10 cellular contexts compared by ENCODE assay signal in genomic region chr2:113692698-113693428, GRCh38.
DNase-seq lines count a peak whose midpoint lies in the region; ATAC-seq and TF ChIP-seq lines count a peak whose summit lies in the region.
"Had no signal": no experiment of that assay in that cellular context is flagged by ENCODE, and none has a peak within 500 bp of the region (broad histone marks: within the 10 kb centered on the region; RNA-seq: fewer than 3 reads in every experiment).

No MANE protein-coding gene starts in this region.

- TF ChIP-seq CTCF in upper lobe of right lung (IDR thresholded peaks at IDR 0.05), result no peak
- TF ChIP-seq CTCF in Caco-2 (IDR thresholded peaks at IDR 0.05; ENCODE audit: insufficient read depth in 1 of 2, low read depth in 1 of 2, low read length in 1 of 2, severe bottlenecking in 1 of 2, unreplicated experiment in 1 of 2), result no peak

- peaks cover 38% of the 10 kb centered on the region for H3K4me1 Mint-ChIP-seq in T-helper 2 cell treated with Interferon-gamma antibody and Interleukin-4, amounts not matched to agents 5 μg/mL and 100 μg/mL, for 36 hours (ENCODE audit: low read depth)
- H3K4me1 Mint-ChIP-seq in stimulated activated naive B cell treated with anti-CD40 and anti-IgM and Interleukin-4, amounts not matched to agents 10 μg/mL and 1 μg/mL and 100 μg/mL, for 72 hours, result peaks cover 39 to 80% of the 10 kb centered on the region in 2 donors
- H3K4me1 Mint-ChIP-seq in Caco-2 (ENCODE audit: low read depth, unreplicated experiment), result no peaks in the 10 kb centered on the region
- H3K4me1 Mint-ChIP-seq: brain had no signal

- no TSS peak for BruUV-seq in Caco-2 (replicated peaks; lab: Mats Ljungman, UMichigan)

- H3K27ac Mint-ChIP-seq in T-helper 2 cell treated with Interferon-gamma antibody and Interleukin-4, amounts not matched to agents 5 μg/mL and 100 μg/mL, for 36 hours, result peak overlapping the region; percentile 95
- peak overlapping the region; percentile 100 for H3K27ac Mint-ChIP-seq in stimulated activated naive B cell treated with anti-CD40 and anti-IgM and Interleukin-4, amounts not matched to agents 10 μg/mL and 1 μg/mL and 100 μg/mL, for 72 hours
- no peak overlapping the region for H3K27ac Mint-ChIP-seq in Caco-2 (ENCODE audit: unreplicated experiment)
- H3K27ac Mint-ChIP-seq: brain had no signal

- DNase-seq in activated T-cell treated with anti-CD3 and anti-CD28 coated beads for 24 hours (ENCODE audit: low read depth), result peak; percentile 26
- no peak for DNase-seq in activated T-cell treated with anti-CD3 and anti-CD28 coated beads for 4 hours
- DNase-seq in T-helper 2 cell treated with Interferon-gamma antibody and Interleukin-4, amounts not matched to agents 5 μg/mL and 100 μg/mL, for 36 hours (ENCODE audit: low spot score), result peak; percentile 58
- DNase-seq in stimulated activated naive B cell treated with anti-CD40 and anti-IgM and Interleukin-4, amounts not matched to agents 10 μg/mL and 1 μg/mL and 100 μg/mL, for 72 hours, result peak; percentile 64
- no peak for DNase-seq in upper lobe of right lung
- DNase-seq in AG08396 (ENCODE audit: low spot score), result no peak
- no peak for DNase-seq in Caco-2
- DNase-seq: NCI-H1436 treated with DMSO at 0.1 percent for 48 hours had no signal

- ATAC-seq in HG03039 (IDR thresholded peaks at IDR 0.05; ENCODE audit: unreplicated experiment), result peak; percentile 85
- ATAC-seq in stimulated activated naive B cell treated with anti-CD40 and anti-IgM and Interleukin-4, amounts not matched to agents 10 μg/mL and 1 μg/mL and 100 μg/mL, for 72 hours (replicated peaks), result peak; percentile 82 to 84
- no peak for ATAC-seq in upper lobe of right lung

- peaks cover 4% of the 10 kb centered on the region for H3K9me3 Mint-ChIP-seq in T-helper 2 cell treated with Interferon-gamma antibody and Interleukin-4, amounts not matched to agents 5 μg/mL and 100 μg/mL, for 36 hours
- peaks cover 12% of the 10 kb centered on the region in 2 donors for H3K9me3 Mint-ChIP-seq in stimulated activated naive B cell treated with anti-CD40 and anti-IgM and Interleukin-4, amounts not matched to agents 10 μg/mL and 1 μg/mL and 100 μg/mL, for 72 hours
- H3K9me3 Mint-ChIP-seq in Caco-2 (ENCODE audit: unreplicated experiment), result no peaks in the 10 kb centered on the region

- intact Hi-C loops in upper lobe of right lung (cut with DNase I) (no loop called here), Caco-2 (cut with micrococcal nuclease; ENCODE audit: unreplicated experiment) (no loop called here)

- H3K36me3 ChIP-seq in upper lobe of right lung (no peaks in the 10 kb centered on the region), Caco-2 (ENCODE audit: control insufficient read depth, insufficient read depth, low read length) (no peaks in the 10 kb centered on the region)

- no peaks in the 10 kb centered on the region for H3K27me3 Mint-ChIP-seq in T-helper 2 cell treated with Interferon-gamma antibody and Interleukin-4, amounts not matched to agents 5 μg/mL and 100 μg/mL, for 36 hours (ENCODE audit: low read depth)
- no peaks in the 10 kb centered on the region for H3K27me3 Mint-ChIP-seq in stimulated activated naive B cell treated with anti-CD40 and anti-IgM and Interleukin-4, amounts not matched to agents 10 μg/mL and 1 μg/mL and 100 μg/mL, for 72 hours
- no peaks in the 10 kb centered on the region for H3K27me3 Mint-ChIP-seq in Caco-2 (ENCODE audit: insufficient read depth, unreplicated experiment)

- no peaks in the 10 kb centered on the region for H3K4me1 ChIP-seq in upper lobe of right lung
- no peaks in the 10 kb centered on the region for H3K4me1 ChIP-seq in Caco-2

- no peak overlapping the region for H3K27ac ChIP-seq in upper lobe of right lung

- H3K27me3 ChIP-seq in upper lobe of right lung (no peaks in the 10 kb centered on the region), Caco-2 (replicated peaks; ENCODE audit: control insufficient read depth, insufficient read depth, low read length) (no peaks in the 10 kb centered on the region)

- peaks cover 17% of the 10 kb centered on the region for H3K36me3 Mint-ChIP-seq in T-helper 2 cell treated with Interferon-gamma antibody and Interleukin-4, amounts not matched to agents 5 μg/mL and 100 μg/mL, for 36 hours (ENCODE audit: low read depth)
- peaks cover 17 to 33% of the 10 kb centered on the region in 2 donors for H3K36me3 Mint-ChIP-seq in stimulated activated naive B cell treated with anti-CD40 and anti-IgM and Interleukin-4, amounts not matched to agents 10 μg/mL and 1 μg/mL and 100 μg/mL, for 72 hours
- no peaks in the 10 kb centered on the region for H3K36me3 Mint-ChIP-seq in Caco-2 (ENCODE audit: insufficient read depth, unreplicated experiment)
- H3K36me3 Mint-ChIP-seq: brain had no signal

- H3K9me3 ChIP-seq in upper lobe of right lung (no peaks in the 10 kb centered on the region), Caco-2 (no peaks in the 10 kb centered on the region)

- H3K4me3 Mint-ChIP-seq in T-helper 2 cell treated with Interferon-gamma antibody and Interleukin-4, amounts not matched to agents 5 μg/mL and 100 μg/mL, for 36 hours, result peak overlapping the region; percentile 79
- peak overlapping the region; percentile 81 to 82 for H3K4me3 Mint-ChIP-seq in stimulated activated naive B cell treated with anti-CD40 and anti-IgM and Interleukin-4, amounts not matched to agents 10 μg/mL and 1 μg/mL and 100 μg/mL, for 72 hours
- no peak overlapping the region for H3K4me3 Mint-ChIP-seq in Caco-2 (ENCODE audit: unreplicated experiment)
- H3K4me3 Mint-ChIP-seq: brain had no signal

- H3K4me3 ChIP-seq in upper lobe of right lung (no peak overlapping the region), Caco-2 (ENCODE audit: low read depth, low read length) (no peak overlapping the region)

- POLR2A ChIA-PET in Caco-2 (lab: Charles Lee), result no interaction called here

- CTCF ChIA-PET in Caco-2 (lab: Charles Lee), result no interaction called here

Comparison
In these comparisons a context has a peak if more than half of its experiments do, and no peak if none do; other contexts are left out.
1. DNase-seq: peak in activated T-cell treated with anti-CD3 and anti-CD28 coated beads for 24 hours (single experiment), T-helper 2 cell treated with Interferon-gamma antibody and Interleukin-4, amounts not matched to agents 5 μg/mL and 100 μg/mL, for 36 hours (single experiment) and stimulated activated naive B cell treated with anti-CD40 and anti-IgM and Interleukin-4, amounts not matched to agents 10 μg/mL and 1 μg/mL and 100 μg/mL, for 72 hours (single experiment); none in activated T-cell treated with anti-CD3 and anti-CD28 coated beads for 4 hours (single experiment), upper lobe of right lung (single experiment), AG08396 (single experiment) and Caco-2 (0 of 2).